In the genomic region with DNA sequence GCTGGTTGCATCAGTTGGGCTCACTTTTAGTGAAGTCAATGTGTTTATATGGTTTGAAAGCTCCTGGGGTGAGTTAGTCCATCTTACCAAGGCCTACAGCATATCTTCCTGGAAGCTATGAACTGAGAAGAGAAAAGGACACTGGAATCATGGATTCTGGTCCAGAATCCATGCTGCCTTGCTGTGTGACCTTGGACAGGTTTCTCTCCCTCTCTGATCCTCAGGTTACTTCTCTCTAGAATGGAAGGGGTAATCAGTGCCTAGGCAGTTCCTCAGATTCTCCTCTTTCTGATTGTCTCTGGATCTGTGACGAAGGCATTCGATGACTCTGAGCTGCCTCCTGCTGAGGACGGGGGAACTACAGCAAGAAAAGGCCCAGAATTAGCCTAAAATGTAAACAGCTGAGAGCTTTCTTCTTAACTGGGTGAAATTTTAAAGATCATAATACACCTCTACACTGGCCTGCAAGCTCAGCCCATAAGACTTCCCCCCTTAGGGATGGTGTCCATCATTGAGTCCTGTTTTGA, we compare ENCODE assay signal across 15 cellular contexts.
"Had no signal": no experiment of that assay in that cellular context is flagged by ENCODE, and none has a peak within 500 bp of the region (broad histone marks: within the 10 kb centered on the region; RNA-seq: fewer than 3 reads in every experiment).

No MANE protein-coding gene starts in this region.

- H3K4me3 Mint-ChIP-seq: activated CD4-positive, alpha-beta T cell treated with anti-CD3 and anti-CD28 coated beads, Interleukin-2, amount 10 ng/mL, durations not matched to agents 24 days and 14 days; nephron; stimulated activated naive CD8-positive, alpha-beta T cell treated with anti-CD3 and anti-CD28 coated beads, Interleukin-15, Interleukin-2, amounts not matched to agents 100 ng/mL and 50 ng/mL, for 24 hours; T-helper 1 cell treated with Interleukin-12 subunit alpha and Interleukin-12 subunit beta and Interleukin-4 antibody, amounts not matched to agents 30 μg/mL and 1 μg/mL, for 36 hours; WTC11 had no signal

- H3K36me3 Mint-ChIP-seq: WTC11 had no signal

- H3K9me3 Mint-ChIP-seq: activated CD4-positive, alpha-beta T cell treated with anti-CD3 and anti-CD28 coated beads, Interleukin-2, amount 10 ng/mL, durations not matched to agents 24 days and 14 days; nephron; stimulated activated naive CD8-positive, alpha-beta T cell treated with anti-CD3 and anti-CD28 coated beads, Interleukin-15, Interleukin-2, amounts not matched to agents 100 ng/mL and 50 ng/mL, for 24 hours; T-helper 1 cell treated with Interleukin-12 subunit alpha and Interleukin-12 subunit beta and Interleukin-4 antibody, amounts not matched to agents 30 μg/mL and 1 μg/mL, for 36 hours; WTC11 had no signal

- DNase-seq: activated CD4-positive, alpha-beta T cell treated with anti-CD3 and anti-CD28 coated beads, Interleukin-2, amount 10 ng/mL, durations not matched to agents 24 days and 14 days; activated naive CD4-positive, alpha-beta T cell treated with Interleukin-2 at 50 U/mL for 16 hours; cortex of kidney; effector CD8-positive, alpha-beta T cell; mammary epithelial cell; occipital lobe; stimulated activated CD4-positive, alpha-beta T cell treated with anti-CD3 and anti-CD28 coated beads, Interleukin-4, amount 100 ng/mL, for 1 hour; testis; upper lobe of right lung had no signal

- H3K27me3 Mint-ChIP-seq: activated CD4-positive, alpha-beta T cell treated with anti-CD3 and anti-CD28 coated beads, Interleukin-2, amount 10 ng/mL, durations not matched to agents 24 days and 14 days had no signal

- H3K4me3 ChIP-seq: mucosa of descending colon, prostate gland, testis, upper lobe of right lung had no signal

- H3K4me1 Mint-ChIP-seq: activated CD4-positive, alpha-beta T cell treated with anti-CD3 and anti-CD28 coated beads, Interleukin-2, amount 10 ng/mL, durations not matched to agents 24 days and 14 days had no signal

- H3K27ac Mint-ChIP-seq: activated CD4-positive, alpha-beta T cell treated with anti-CD3 and anti-CD28 coated beads, Interleukin-2, amount 10 ng/mL, durations not matched to agents 24 days and 14 days; nephron; stimulated activated naive CD8-positive, alpha-beta T cell treated with anti-CD3 and anti-CD28 coated beads, Interleukin-15, Interleukin-2, amounts not matched to agents 100 ng/mL and 50 ng/mL, for 24 hours; T-helper 1 cell treated with Interleukin-12 subunit alpha and Interleukin-12 subunit beta and Interleukin-4 antibody, amounts not matched to agents 30 μg/mL and 1 μg/mL, for 36 hours; WTC11 had no signal
